23 cellular contexts compared by ENCODE assay signal in genomic region chr4:177451108-177451500, GRCh38.
"Had no signal": no experiment of that assay in that cellular context is flagged by ENCODE, and none has a peak within 500 bp of the region (broad histone marks: within the 10 kb centered on the region; RNA-seq: fewer than 3 reads in every experiment).

No MANE protein-coding gene starts in this region.

- H3K27me3 ChIP-seq: esophagus muscularis mucosa, foreskin keratinocyte, ovary, uterus had no signal

- H3K9me3 ChIP-seq: esophagus muscularis mucosa, left ventricle myocardium inferior, ovary, thoracic aorta, uterus had no signal

- DNase-seq: activated CD4-positive, alpha-beta T cell treated with anti-CD3 and anti-CD28 coated beads, Interleukin-2, amount 10 ng/mL, durations not matched to agents 7 days and 5 days; activated CD4-positive, CD25-positive, alpha-beta regulatory T cell treated with anti-CD3 and anti-CD28 coated beads, Interleukin-2, amount 50 U/mL, for 72 hours; activated CD8-positive, alpha-beta T cell treated with anti-CD3 and anti-CD28 coated beads for 36 hours; activated naive CD4-positive, alpha-beta T cell; activated T-cell treated with anti-CD3 and anti-CD28 coated beads, Interleukin-2, amount 50 U/mL, for 4 hours; anterior cingulate cortex; dermis blood vessel endothelial cell; effector CD4-positive, alpha-beta T cell; left ventricle myocardium inferior; naive B cell; ovary; retina; small intestine; stimulated activated CD4-positive, alpha-beta T cell treated with anti-CD3 and anti-CD28 coated beads, Interleukin-4, amount 100 ng/mL, for 24 hours; T-helper 1 cell; uterus had no signal

- H3K4me3 ChIP-seq: esophagus muscularis mucosa, left ventricle myocardium inferior, lung, ovary, thoracic aorta, uterus had no signal

- H3K27ac ChIP-seq: esophagus muscularis mucosa, foreskin keratinocyte, left ventricle myocardium inferior, ovary, thoracic aorta, uterus had no signal

- H3K4me1 ChIP-seq: esophagus muscularis mucosa, foreskin keratinocyte, left ventricle myocardium inferior, uterus had no signal

- H3K36me3 ChIP-seq: esophagus muscularis mucosa, left ventricle myocardium inferior, ovary, thoracic aorta, uterus had no signal

- ATAC-seq: activated CD8-positive, alpha-beta T cell treated with anti-CD3 and anti-CD28 coated beads for 36 hours; activated naive CD4-positive, alpha-beta T cell treated with anti-CD3 and anti-CD28 coated beads, Interleukin-2, amount 50 U/mL, for 72 hours; activated T-cell treated with anti-CD3 and anti-CD28 coated beads, Interleukin-2, amount 50 U/mL, for 4 hours; foreskin keratinocyte; sciatic nerve; stimulated activated effector memory CD8-positive, alpha-beta T cell treated with anti-CD3 and anti-CD28 coated beads, Interleukin-12 subunit alpha, Interleukin-12 subunit beta, amount 100 ng/mL, for 72 hours had no signal
